14 cellular contexts compared by ENCODE assay signal in the genomic region with DNA sequence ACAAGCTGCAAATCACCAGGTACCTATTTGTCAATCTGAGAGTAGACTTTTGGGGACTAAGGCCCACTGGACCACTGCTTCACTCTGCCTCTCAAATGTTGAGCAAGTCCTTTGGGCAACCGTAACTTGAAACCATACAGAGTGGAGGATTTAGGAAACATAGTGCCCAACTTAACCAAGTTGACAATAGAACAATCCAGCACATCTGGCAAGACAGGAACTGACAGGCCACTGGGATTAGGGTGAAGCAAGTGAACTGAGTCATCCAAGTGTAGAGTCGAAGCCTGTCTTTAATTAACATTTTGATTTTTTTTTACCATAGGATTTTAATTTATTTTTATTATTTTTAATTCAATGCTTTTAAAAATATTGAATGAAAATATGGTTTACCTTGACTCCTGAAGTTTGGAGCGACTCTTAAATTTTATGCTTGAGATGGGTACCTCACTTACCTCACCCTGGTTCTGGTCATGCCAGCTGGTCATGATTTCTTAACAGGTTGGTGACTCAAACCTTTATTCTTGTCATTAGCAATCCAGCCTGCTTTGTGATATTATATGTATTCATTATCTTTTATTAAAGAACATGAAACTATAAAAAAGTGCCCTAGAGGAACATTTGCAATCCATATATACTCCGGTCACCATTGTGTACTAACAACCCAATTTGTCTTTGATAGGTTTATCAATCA.
"Had no signal": no experiment of that assay in that cellular context is flagged by ENCODE, and none has a peak within 500 bp of the region (broad histone marks: within the 10 kb centered on the region; RNA-seq: fewer than 3 reads in every experiment).

No MANE protein-coding gene starts in this region.

- H3K27ac ChIP-seq: neutrophil, pancreas, right lobe of liver had no signal

- H3K36me3 ChIP-seq: neutrophil, pancreas, right lobe of liver had no signal

- H3K4me3 ChIP-seq: pancreas, right lobe of liver had no signal

- H3K27me3 ChIP-seq: neutrophil, pancreas, right lobe of liver had no signal

- H3K9me3 ChIP-seq: neutrophil, pancreas, right lobe of liver had no signal

- H3K4me1 ChIP-seq: pancreas, right lobe of liver had no signal

- ATAC-seq: activated CD4-positive, alpha-beta T cell treated with anti-CD3 and anti-CD28 coated beads for 36 hours; naive thymus-derived CD8-positive, alpha-beta T cell; pancreas; right lobe of liver had no signal

- DNase-seq: activated CD4-positive, alpha-beta T cell treated with anti-CD3 and anti-CD28 coated beads for 36 hours; activated CD4-positive, alpha-beta T cell treated with anti-CD3 and anti-CD28 coated beads, Interleukin-2, amount 50 U/mL, for 48 hours; amniotic stem cell; dermis blood vessel endothelial cell; effector memory CD4-positive, alpha-beta T cell; naive thymus-derived CD8-positive, alpha-beta T cell; pancreas; right lobe of liver; small intestine; stimulated activated CD4-positive, alpha-beta T cell treated with anti-CD3 and anti-CD28 coated beads, Interleukin-15, amount 100 ng/mL, for 24 hours; stimulated activated CD4-positive, alpha-beta T cell treated with anti-CD3 and anti-CD28 coated beads, Interleukin-2, amount 100 ng/mL, for 48 hours; T-helper 2 cell; trophoblast cell had no signal

- FAIRE-seq: pancreas, small intestine had no signal
